7 cellular contexts compared by ENCODE assay signal in the genomic region with DNA sequence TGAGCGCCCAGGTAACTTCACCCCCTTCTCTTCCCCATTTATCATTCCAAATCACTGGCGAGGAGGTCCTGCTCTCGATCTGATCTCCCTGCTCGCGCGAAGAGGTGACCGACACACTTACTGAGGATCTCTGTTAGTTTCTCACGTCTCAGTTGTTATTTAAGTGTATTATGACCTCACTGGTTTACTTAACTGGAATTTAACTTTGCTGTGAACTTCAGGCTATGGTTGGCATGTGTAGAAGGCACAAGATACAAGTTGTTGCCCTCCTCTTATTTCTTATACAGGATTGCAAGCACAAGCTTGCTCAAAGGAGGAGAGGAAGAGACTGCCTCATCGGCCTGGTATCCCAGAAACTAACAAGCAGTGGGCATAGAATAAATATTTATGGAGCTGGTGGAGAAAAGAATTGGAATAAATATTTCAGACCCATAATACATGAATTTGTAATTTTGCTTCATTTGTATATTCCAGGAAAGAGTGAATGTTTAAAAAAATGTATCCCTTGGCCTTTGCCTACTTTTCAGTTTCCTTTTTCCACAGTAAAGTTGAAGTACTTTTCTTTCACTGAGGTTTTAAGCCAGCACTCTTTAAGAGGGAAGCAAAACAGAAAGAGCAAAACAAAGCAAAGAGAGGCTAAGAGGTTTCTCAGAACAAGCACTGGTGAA. TPM values are rescaled to one million over a fixed set of nuclear protein-coding genes. Genes with fewer than 3 reads are reported as not detected.
DNase-seq lines count a peak whose midpoint lies in the region; ATAC-seq and TF ChIP-seq lines count a peak whose summit lies in the region.

No MANE protein-coding gene starts in this region.

- H3K9me3 Mint-ChIP-seq in natural killer cell, result no peaks in the 10 kb centered on the region

- H3K27me3 Mint-ChIP-seq in natural killer cell (ENCODE audit: low read depth in 2 of 2), result peaks cover 27 to 30% of the 10 kb centered on the region in 2 donors

- DNase-seq in HAP-1 (ENCODE audit: low spot score in 2 of 2) (no peak), SK-N-DZ (ENCODE audit: low spot score) (peak; percentile 5), fibroblast of gingiva (ENCODE audit: low read depth) (peak; percentile 79), natural killer cell (no peak), NCI-H1436 treated with DMSO at 0.1 percent for 48 hours (lab: John Stamatoyannopoulos, UW) (no peak)

- peaks cover 23 to 34% of the 10 kb centered on the region in 2 donors for H3K4me1 Mint-ChIP-seq in natural killer cell

- H3K4me3 ChIP-seq in HAP-1, result peak overlapping the region; percentile 53

- H3K36me3 Mint-ChIP-seq in natural killer cell, result no peaks in the 10 kb centered on the region

- in situ Hi-C loops in HAP-1 (cut with MboI; ENCODE audit: low sequenced_read_pairs), result no loop called here

- peaks cover 15% of the 10 kb centered on the region for H3K4me1 ChIP-seq in HAP-1

- ATAC-seq in natural killer cell, result no peak
- ATAC-seq in HG03159 (IDR thresholded peaks at IDR 0.05; ENCODE audit: unreplicated experiment), result no peak
- ATAC-seq in HG03039 (IDR thresholded peaks at IDR 0.05; ENCODE audit: unreplicated experiment), result no peak

- H3K36me3 ChIP-seq in HAP-1 (replicated peaks), result no peaks in the 10 kb centered on the region

- intact Hi-C loops in natural killer cell (cut with micrococcal nuclease), result no loop called here

- peak overlapping the region; percentile 88 for H3K4me3 Mint-ChIP-seq in natural killer cell

- H3K9me3 ChIP-seq in HAP-1, result no peaks in the 10 kb centered on the region

- H3K27me3 ChIP-seq in HAP-1 (ENCODE audit: low read depth), result no peaks in the 10 kb centered on the region; the same call in 1 of the 2 replicates

- peak overlapping the region in 1 of 2 donors; percentile 77 for H3K27ac Mint-ChIP-seq in natural killer cell

- no peak for TF ChIP-seq CTCF in natural killer cell (IDR thresholded peaks at IDR 0.05)

RNA-seq across cellular contexts. Expression of gene RNF217, which starts 1.3 kb away (rescaled TPM):
- 1.8 and 2.3 TPM in 2 replicates for polyA plus RNA-seq in SK-N-DZ (2014; cell fraction: cytosol; rRNA removed)
- 4.2 and 4.3 TPM in 2 replicates for polyA plus RNA-seq in SK-N-DZ (2014; cell fraction: nucleus; rRNA removed)
- 1 to 10 TPM; 3.3 to 9.5 (median 4.4) TPM for total RNA-seq in natural killer cell

Comparison
In these comparisons a context has a peak if more than half of its experiments do, and no peak if none do; other contexts are left out.
1. DNase-seq: peak in SK-N-DZ (single experiment) and fibroblast of gingiva (single experiment); none in HAP-1 (0 of 2), natural killer cell (single experiment) and NCI-H1436 treated with DMSO at 0.1 percent for 48 hours (single experiment).